In the genomic region with DNA sequence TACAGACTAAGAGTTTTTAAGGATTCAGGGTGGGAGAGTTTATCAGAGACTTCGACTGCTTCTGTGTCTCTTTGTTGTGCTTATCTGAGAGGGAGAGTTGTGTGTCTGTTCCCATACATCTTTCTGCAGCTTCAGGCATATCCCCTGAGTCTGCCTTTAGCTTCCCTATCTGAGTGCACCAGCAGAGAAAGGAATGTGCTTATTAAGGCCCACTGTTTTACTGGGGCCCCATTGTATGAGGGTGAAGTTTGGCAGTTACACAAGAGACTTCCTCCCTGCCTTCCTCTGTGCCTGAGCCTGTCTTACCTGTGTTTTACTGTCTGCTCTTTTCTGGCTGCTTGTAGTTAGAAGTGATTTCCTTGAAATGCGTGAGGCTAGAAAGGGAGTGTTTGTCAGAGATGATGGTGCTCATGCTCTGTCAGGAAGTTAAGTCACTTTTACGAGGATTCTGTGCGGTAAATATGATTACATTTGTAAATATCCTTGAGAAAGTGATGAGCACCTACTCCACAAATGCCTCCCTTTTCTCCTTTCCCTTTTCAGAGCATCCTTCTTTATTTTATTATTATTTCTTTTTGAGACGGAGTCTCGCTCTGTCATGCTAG, we compare ENCODE assay signal across 17 cellular contexts.
DNase-seq lines count a peak whose midpoint lies in the region; ATAC-seq and TF ChIP-seq lines count a peak whose summit lies in the region.
"Had no signal": no experiment of that assay in that cellular context is flagged by ENCODE, and none has a peak within 500 bp of the region (broad histone marks: within the 10 kb centered on the region; RNA-seq: fewer than 3 reads in every experiment).

No MANE protein-coding gene starts in this region.

- H2AFZ ChIP-seq in GM23338 = peak overlapping the region; percentile 77
- H2AFZ ChIP-seq in neuronal stem cell (ENCODE audit: low read length) = peak overlapping the region; percentile 66

- intact Hi-C loops in mucosa of descending colon (cut with DNase I, micrococcal nuclease) = no loop called here

- H4K8ac ChIP-seq in neuronal stem cell (ENCODE audit: low read depth, low read length) = no peak overlapping the region

- H2AK5ac ChIP-seq in neuronal stem cell (ENCODE audit: low read depth, low read length) = no peak overlapping the region

- TF ChIP-seq CTCF in GM23338 (conservative IDR thresholded peaks at IDR 0.05; ENCODE audit: low read depth in 2 of 2) = no peak
- TF ChIP-seq CTCF in endothelial cell (IDR thresholded peaks at IDR 0.05; ENCODE audit: unreplicated experiment) = no peak
- TF ChIP-seq CTCF in mucosa of descending colon (IDR thresholded peaks at IDR 0.05) = no peak

- no peak overlapping the region for H3K23ac ChIP-seq in neuronal stem cell (ENCODE audit: low read depth, low read length, poor library complexity)

- H3K4me1 ChIP-seq in GM23338 (ENCODE audit: insufficient read depth) (no peaks in the 10 kb centered on the region), neuronal stem cell (ENCODE audit: control insufficient read depth in 2 of 2, insufficient read depth in 1 of 2, low read depth in 1 of 2, low read length in 2 of 2) (no peaks in the 10 kb centered on the region), mucosa of descending colon (ENCODE audit: low read depth) (no peaks in the 10 kb centered on the region)
- H3K4me1 ChIP-seq: A549, BE2C, SJCRH30 had no signal

- no peak overlapping the region for H3K9ac ChIP-seq in SK-N-MC (ENCODE audit: insufficient read length)
- H3K9ac ChIP-seq in neuronal stem cell (ENCODE audit: low read depth, low read length, poor library complexity) = no peak overlapping the region

- no peak overlapping the region for H2BK15ac ChIP-seq in neuronal stem cell (ENCODE audit: low read length)

- ATAC-seq in GM23338 = no peak; the same call in 2 of the 3 replicates
- ATAC-seq in activated naive CD8-positive, alpha-beta T cell treated with anti-CD3 and anti-CD28 coated beads, Interleukin-2, amount 50 U/mL, for 24 hours = no peak
- no peak for ATAC-seq in mucosa of descending colon
- ATAC-seq: A549 had no signal

- H3K4me1 Mint-ChIP-seq in GM23338 = no peaks in the 10 kb centered on the region; the same call in 2 of the 3 replicates
- peaks cover 12% of the 10 kb centered on the region for H3K4me1 Mint-ChIP-seq in endothelial cell (ENCODE audit: unreplicated experiment)
- H3K4me1 Mint-ChIP-seq in activated naive CD8-positive, alpha-beta T cell treated with anti-CD3 and anti-CD28 coated beads, Interleukin-2, amount 50 U/mL, for 24 hours = no peaks in the 10 kb centered on the region

- no peak overlapping the region for H2BK5ac ChIP-seq in neuronal stem cell (ENCODE audit: low read length)

- H3K18ac ChIP-seq in neuronal stem cell (ENCODE audit: low read length) = no peak overlapping the region

- H2BK12ac ChIP-seq in neuronal stem cell (ENCODE audit: low read length) = no peak overlapping the region

- H3K14ac ChIP-seq in neuronal stem cell (ENCODE audit: low read length) = no peak overlapping the region

- WGBS in neuronal stem cell (ENCODE audit: extremely low coverage in 2 of 2, insufficient read length in 2 of 2, insufficient replicate concordance in 1 of 2), 2 donors = no CpG with 5 or more reads among the region's 6 CpGs

- no peak overlapping the region for H3K4me3 Mint-ChIP-seq in GM23338
- H3K4me3 Mint-ChIP-seq in endothelial cell (ENCODE audit: unreplicated experiment) = no peak overlapping the region
- H3K4me3 Mint-ChIP-seq in activated naive CD8-positive, alpha-beta T cell treated with anti-CD3 and anti-CD28 coated beads, Interleukin-2, amount 50 U/mL, for 24 hours = no peak overlapping the region

- H3K4ac ChIP-seq in neuronal stem cell (ENCODE audit: low read length) = no peak overlapping the region

- H4K91ac ChIP-seq in neuronal stem cell (ENCODE audit: low read depth, low read length, poor library complexity) = no peak overlapping the region

- H3K4me2 ChIP-seq in GM23338 = no peak overlapping the region
- no peak overlapping the region for H3K4me2 ChIP-seq in neuronal stem cell (ENCODE audit: insufficient read depth, low read length, poor library complexity, severe bottlenecking)
- H3K4me2 ChIP-seq: A549 had no signal

- no peak overlapping the region for H2BK120ac ChIP-seq in neuronal stem cell (ENCODE audit: low read depth, low read length)

- H4K20me1 ChIP-seq in GM23338 (replicated peaks; ENCODE audit: insufficient read depth) = no peaks in the 10 kb centered on the region

- H3F3A ChIP-seq in GM23338 (replicated peaks; ENCODE audit: low read depth) = no peaks in the 10 kb centered on the region

- no peak overlapping the region for H3K4me3 ChIP-seq in GM23338
- peak overlapping the region; percentile 10; the same call in 1 of the 2 replicates for H3K4me3 ChIP-seq in SK-N-MC
- H3K4me3 ChIP-seq in neuronal stem cell (ENCODE audit: low read length in 2 of 2) = no peak overlapping the region
- H3K4me3 ChIP-seq in mucosa of descending colon = no peak overlapping the region
- H3K4me3 ChIP-seq: A549, SJCRH30 had no signal

- no peaks in the 10 kb centered on the region for H3K79me2 ChIP-seq in GM23338 (replicated peaks; ENCODE audit: insufficient read depth)

- no peaks in the 10 kb centered on the region for H3K36me3 ChIP-seq in GM23338 (ENCODE audit: insufficient read depth)
- no peaks in the 10 kb centered on the region for H3K36me3 ChIP-seq in SK-N-MC (ENCODE audit: insufficient read depth, low read length)
- no peaks in the 10 kb centered on the region for H3K36me3 ChIP-seq in neuronal stem cell (replicated peaks in 1 of 2; ENCODE audit: control insufficient read depth in 2 of 2, insufficient read depth in 2 of 2, low read length in 2 of 2)
- no peaks in the 10 kb centered on the region for H3K36me3 ChIP-seq in mucosa of descending colon (ENCODE audit: low read depth)
- H3K36me3 ChIP-seq: BE2C, SJCRH30 had no signal

- peaks cover 2% of the 10 kb centered on the region; the same call in 1 of the 2 replicates for H3K9me2 ChIP-seq in GM23338 (ENCODE audit: insufficient read depth)

- H3K27ac ChIP-seq in GM23338 (ENCODE audit: low read depth) (no peak overlapping the region; the same call in 1 of the 2 replicates), SK-N-MC (no peak overlapping the region), neuronal stem cell (replicated peaks; ENCODE audit: low read length) (no peak overlapping the region)
- H3K27ac ChIP-seq: A549, SJCRH30 had no signal

- H3K36me3 Mint-ChIP-seq in GM23338 (ENCODE audit: low read depth) = peaks cover 9% of the 10 kb centered on the region; the same call in 1 of the 3 replicates
- H3K36me3 Mint-ChIP-seq in endothelial cell (ENCODE audit: low read depth, unreplicated experiment) = no peaks in the 10 kb centered on the region
- no peaks in the 10 kb centered on the region for H3K36me3 Mint-ChIP-seq in activated naive CD8-positive, alpha-beta T cell treated with anti-CD3 and anti-CD28 coated beads, Interleukin-2, amount 50 U/mL, for 24 hours (ENCODE audit: low read depth)

- 0 out of 2 replicates have a peak overlapping the region, but pooled peaks have one; percentile 37 for H3K27ac Mint-ChIP-seq in GM23338
- peak overlapping the region; percentile 79 for H3K27ac Mint-ChIP-seq in endothelial cell (ENCODE audit: unreplicated experiment)
- H3K27ac Mint-ChIP-seq in activated naive CD8-positive, alpha-beta T cell treated with anti-CD3 and anti-CD28 coated beads, Interleukin-2, amount 50 U/mL, for 24 hours = no peak overlapping the region

- H3K9me3 ChIP-seq in SK-N-MC (ENCODE audit: low read depth, low read length) = no peaks in the 10 kb centered on the region
- no peaks in the 10 kb centered on the region for H3K9me3 ChIP-seq in neuronal stem cell (replicated peaks in 1 of 2; ENCODE audit: control insufficient read depth in 2 of 2, insufficient read depth in 1 of 2, low read depth in 1 of 2, low read length in 2 of 2)
- H3K9me3 ChIP-seq in mucosa of descending colon = no peaks in the 10 kb centered on the region
- H3K9me3 ChIP-seq: A549, BE2C, SJCRH30 had no signal

- H3K9me3 Mint-ChIP-seq in GM23338 (peaks cover 4% of the 10 kb centered on the region; the same call in 2 of the 3 replicates), endothelial cell (ENCODE audit: unreplicated experiment) (no peaks in the 10 kb centered on the region)
- peaks cover 20% of the 10 kb centered on the region for H3K9me3 Mint-ChIP-seq in activated naive CD8-positive, alpha-beta T cell treated with anti-CD3 and anti-CD28 coated beads, Interleukin-2, amount 50 U/mL, for 24 hours

- H3K27me3 ChIP-seq in GM23338 (ENCODE audit: insufficient read depth) = no peaks in the 10 kb centered on the region
- H3K27me3 ChIP-seq in neuronal stem cell (ENCODE audit: control insufficient read depth in 3 of 3, insufficient read depth in 3 of 3, low read depth in 1 of 3, low read length in 3 of 3) = no peaks in the 10 kb centered on the region
- H3K27me3 ChIP-seq: BE2C, SJCRH30 had no signal

- peak; percentile 10 for DNase-seq in GM23338 (ENCODE audit: low spot score)
- DNase-seq in SK-N-MC (ENCODE audit: low read depth, low spot score) = peak; percentile 12
- peak; percentile 8 for DNase-seq in endothelial cell (ENCODE audit: low spot score)
- no peak for DNase-seq in neuronal stem cell (ENCODE audit: low spot score)
- DNase-seq in activated naive CD8-positive, alpha-beta T cell treated with anti-CD3 and anti-CD28 coated beads, Interleukin-2, amount 50 U/mL, for 24 hours = no peak
- no peak for DNase-seq in mucosa of descending colon
- DNase-seq in LoVo (ENCODE audit: low spot score) = no peak
- DNase-seq: BE2C, DMS53, GF-D8, NCI-H1092 treated with DMSO at 0.1 percent for 48 hours, NCI-H1436 treated with DMSO at 0.1 percent for 48 hours, NCI-H1930, NCI-H510A, NCI-H82, SJCRH30 had no signal

- H3K79me1 ChIP-seq in neuronal stem cell (ENCODE audit: low read depth, low read length) = no peaks in the 10 kb centered on the region

- H3K27me3 Mint-ChIP-seq in GM23338 (ENCODE audit: insufficient read depth, low read depth, poor library complexity) = no peaks in the 10 kb centered on the region
- peaks cover 2% of the 10 kb centered on the region for H3K27me3 Mint-ChIP-seq in endothelial cell (ENCODE audit: unreplicated experiment)
- no peaks in the 10 kb centered on the region for H3K27me3 Mint-ChIP-seq in activated naive CD8-positive, alpha-beta T cell treated with anti-CD3 and anti-CD28 coated beads, Interleukin-2, amount 50 U/mL, for 24 hours

TF ChIP-seq in GM23338, 12 proteins besides CTCF, POLR2A, EP300 and RAD21 (continues in another document):
- no peak for TF ChIP-seq POLR2AphosphoS5 (IDR thresholded peaks at IDR 0.05; ENCODE audit: low read depth)
- no peak for TF ChIP-seq NANOG (IDR thresholded peaks at IDR 0.05; ENCODE audit: borderline replicate concordance)
- TF ChIP-seq CREB1 (CRISPR knock-in tag; IDR thresholded peaks at IDR 0.05; ENCODE audit: low read depth) = no peak
- TF ChIP-seq JUNB (IDR thresholded peaks at IDR 0.05; ENCODE audit: unreplicated experiment) = no peak
- TF ChIP-seq ZNF331 (CRISPR knock-in tag; IDR thresholded peaks at IDR 0.05; ENCODE audit: low read depth) = no peak
- TF ChIP-seq EZH2 (IDR thresholded peaks at IDR 0.05; ENCODE audit: low read depth, unreplicated experiment) = no peak

Comparison
In these comparisons a context has a peak if more than half of its experiments do, and no peak if none do; other contexts are left out.
1. DNase-seq: peak in GM23338 (single experiment), SK-N-MC (single experiment) and endothelial cell (single experiment); none in neuronal stem cell (single experiment), activated naive CD8-positive, alpha-beta T cell treated with anti-CD3 and anti-CD28 coated beads, Interleukin-2, amount 50 U/mL, for 24 hours (single experiment), mucosa of descending colon (0 of 3) and LoVo (single experiment).